ENCODE assay signal across 1 cellular context in the genomic region with DNA sequence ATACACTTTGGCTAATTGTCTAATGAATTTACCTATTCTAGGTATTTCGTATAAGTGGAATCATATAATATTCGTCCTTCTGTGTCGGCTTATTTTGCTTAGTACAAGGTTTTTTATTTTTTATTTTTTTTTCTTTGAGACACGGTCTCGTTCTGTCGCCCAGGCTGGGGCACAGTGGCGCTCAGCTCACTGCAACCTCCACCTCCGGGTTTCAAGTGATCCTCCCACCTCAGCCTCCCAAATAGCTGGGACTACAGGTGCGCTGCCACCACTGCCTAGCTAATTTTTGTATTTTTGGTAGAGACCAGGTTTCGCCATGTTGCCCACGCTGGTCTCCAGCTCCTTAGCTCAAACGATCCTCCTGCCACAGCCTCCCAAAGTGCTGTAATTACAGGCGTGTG.
TF ChIP-seq lines count a peak whose summit lies in the region.

No MANE protein-coding gene starts in this region.

TF ChIP-seq in H1, 55 proteins besides CTCF, POLR2A, EP300 and RAD21:
- TF ChIP-seq SAP30 (IDR thresholded peaks at IDR 0.05; ENCODE audit: insufficient read depth, insufficient replicate concordance, low read length) (no peak), SP1 (IDR thresholded peaks at IDR 0.05; ENCODE audit: low read depth, low read length) (no peak), YY1 (IDR thresholded peaks at IDR 0.05; ENCODE audit: low read depth, low read length) (no peak)
- TF ChIP-seq, protein P1, sequence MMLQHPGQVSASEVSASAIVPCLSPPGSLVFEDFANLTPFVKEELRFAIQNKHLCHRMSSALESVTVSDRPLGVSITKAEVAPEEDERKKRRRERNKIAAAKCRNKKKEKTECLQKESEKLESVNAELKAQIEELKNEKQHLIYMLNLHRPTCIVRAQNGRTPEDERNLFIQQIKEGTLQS (IDR thresholded peaks at IDR 0.05; ENCODE audit: insufficient read depth, low read depth, low read length): no peak
